ENCODE assay signal across 15 cellular contexts in genomic region chr5:302951-303350, GRCh38. TPM values are rescaled to one million over a fixed set of nuclear protein-coding genes. Genes with fewer than 3 reads are reported as not detected.
DNase-seq lines count a peak whose midpoint lies in the region; ATAC-seq and TF ChIP-seq lines count a peak whose summit lies in the region.
"Had no signal": no experiment of that assay in that cellular context is flagged by ENCODE, and none has a peak within 500 bp of the region (broad histone marks: within the 10 kb centered on the region; RNA-seq: fewer than 3 reads in every experiment).

No MANE protein-coding gene starts in this region.

- H3K36me3 Mint-ChIP-seq in activated naive CD4-positive, alpha-beta T cell treated with anti-CD3 and anti-CD28 coated beads, Interleukin-2, amount 50 U/mL, for 24 hours: peaks cover 3% of the 10 kb centered on the region
- peaks cover 17% of the 10 kb centered on the region for H3K36me3 Mint-ChIP-seq in memory B cell
- H3K36me3 Mint-ChIP-seq in stimulated activated memory B cell treated with anti-CD40 and anti-IgM and Interleukin-4, amounts not matched to agents 10 μg/mL and 1 μg/mL and 100 μg/mL, for 72 hours: peaks cover 24% of the 10 kb centered on the region

- peak overlapping the region; percentile 46 for H3K27ac Mint-ChIP-seq in activated naive CD4-positive, alpha-beta T cell treated with anti-CD3 and anti-CD28 coated beads, Interleukin-2, amount 50 U/mL, for 24 hours
- H3K27ac Mint-ChIP-seq in memory B cell: peak overlapping the region; percentile 53
- peak overlapping the region; percentile 57 for H3K27ac Mint-ChIP-seq in stimulated activated memory B cell treated with anti-CD40 and anti-IgM and Interleukin-4, amounts not matched to agents 10 μg/mL and 1 μg/mL and 100 μg/mL, for 72 hours
- H3K27ac Mint-ChIP-seq: B cell had no signal

- H3K36me3 ChIP-seq in SU-DHL-6 (ENCODE audit: low read length): no peaks in the 10 kb centered on the region
- H3K36me3 ChIP-seq: SJCRH30 had no signal

- no peaks in the 10 kb centered on the region for H3K27me3 ChIP-seq in SU-DHL-6 (ENCODE audit: low read length)
- H3K27me3 ChIP-seq: SJCRH30 had no signal

- H3K9me3 Mint-ChIP-seq in activated naive CD4-positive, alpha-beta T cell treated with anti-CD3 and anti-CD28 coated beads, Interleukin-2, amount 50 U/mL, for 24 hours: no peaks in the 10 kb centered on the region
- no peaks in the 10 kb centered on the region for H3K9me3 Mint-ChIP-seq in memory B cell
- no peaks in the 10 kb centered on the region for H3K9me3 Mint-ChIP-seq in stimulated activated memory B cell treated with anti-CD40 and anti-IgM and Interleukin-4, amounts not matched to agents 10 μg/mL and 1 μg/mL and 100 μg/mL, for 72 hours

- no peaks in the 10 kb centered on the region for H3F3A ChIP-seq in SU-DHL-6 (ENCODE audit: insufficient read depth)

- no peak overlapping the region for H3K9ac ChIP-seq in SU-DHL-6 (ENCODE audit: low read length)

- ATAC-seq in memory B cell (ENCODE audit: low read depth) (no peak), omental fat pad (ENCODE audit: low FRiP score) (no peak)
- no peak for ATAC-seq in stimulated activated memory B cell treated with anti-CD40 and anti-IgM and Interleukin-4, amounts not matched to agents 10 μg/mL and 1 μg/mL and 100 μg/mL, for 72 hours
- ATAC-seq: HepG2 had no signal

- H3K4me1 Mint-ChIP-seq in activated naive CD4-positive, alpha-beta T cell treated with anti-CD3 and anti-CD28 coated beads, Interleukin-2, amount 50 U/mL, for 24 hours: peaks cover 20% of the 10 kb centered on the region
- peaks cover 20% of the 10 kb centered on the region for H3K4me1 Mint-ChIP-seq in memory B cell
- H3K4me1 Mint-ChIP-seq in stimulated activated memory B cell treated with anti-CD40 and anti-IgM and Interleukin-4, amounts not matched to agents 10 μg/mL and 1 μg/mL and 100 μg/mL, for 72 hours: peaks cover 35% of the 10 kb centered on the region

- no peaks in the 10 kb centered on the region for H4K20me1 ChIP-seq in SU-DHL-6 (ENCODE audit: low read depth, low read length)

- H3K79me2 ChIP-seq in SU-DHL-6 (ENCODE audit: insufficient read depth, low read length): peaks cover 8% of the 10 kb centered on the region; the same call in 1 of the 2 replicates

- H3K4me3 Mint-ChIP-seq in activated naive CD4-positive, alpha-beta T cell treated with anti-CD3 and anti-CD28 coated beads, Interleukin-2, amount 50 U/mL, for 24 hours: no peak overlapping the region
- H3K4me3 Mint-ChIP-seq in memory B cell: no peak overlapping the region
- no peak overlapping the region for H3K4me3 Mint-ChIP-seq in stimulated activated memory B cell treated with anti-CD40 and anti-IgM and Interleukin-4, amounts not matched to agents 10 μg/mL and 1 μg/mL and 100 μg/mL, for 72 hours
- H3K4me3 Mint-ChIP-seq: B cell had no signal

- no peak overlapping the region for H3K4me3 ChIP-seq in SU-DHL-6 (ENCODE audit: insufficient read depth, low read length, poor library complexity, severe bottlenecking)
- H3K4me3 ChIP-seq: SJCRH30 had no signal

- no peaks in the 10 kb centered on the region for H3K9me2 ChIP-seq in SU-DHL-6 (replicated peaks; ENCODE audit: insufficient read depth, low read length)

- no peak overlapping the region for H3K4me2 ChIP-seq in SU-DHL-6 (ENCODE audit: low read depth, low read length, poor library complexity, severe bottlenecking)

- no peak overlapping the region for H2AFZ ChIP-seq in SU-DHL-6 (ENCODE audit: low read depth, low read length, severe bottlenecking)

- H3K9me3 ChIP-seq in SU-DHL-6 (ENCODE audit: insufficient read depth, low read length): no peaks in the 10 kb centered on the region
- H3K9me3 ChIP-seq: SJCRH30 had no signal

- no peaks in the 10 kb centered on the region for H3K27me3 Mint-ChIP-seq in activated naive CD4-positive, alpha-beta T cell treated with anti-CD3 and anti-CD28 coated beads, Interleukin-2, amount 50 U/mL, for 24 hours
- H3K27me3 Mint-ChIP-seq in memory B cell: no peaks in the 10 kb centered on the region
- no peaks in the 10 kb centered on the region for H3K27me3 Mint-ChIP-seq in stimulated activated memory B cell treated with anti-CD40 and anti-IgM and Interleukin-4, amounts not matched to agents 10 μg/mL and 1 μg/mL and 100 μg/mL, for 72 hours
- H3K27me3 Mint-ChIP-seq: B cell had no signal

- no peak for DNase-seq in activated naive CD4-positive, alpha-beta T cell (lab: John Stamatoyannopoulos, UW)
- DNase-seq in memory B cell (ENCODE audit: low spot score in 2 of 2) (no peak), NCI-H82 treated with DMSO at 0.1 percent for 48 hours (lab: John Stamatoyannopoulos, UW; ENCODE audit: unreplicated experiment) (no peak), omental fat pad (ENCODE audit: low spot score) (no peak), UCSD-AML1 (lab: John Stamatoyannopoulos, UW; ENCODE audit: unreplicated experiment) (no peak)
- DNase-seq: 8988T, GF-D8, KBM-7, NCI-H1694, SJCRH30 had no signal

- H3K27ac ChIP-seq in SU-DHL-6 (ENCODE audit: low read depth, low read length): peak overlapping the region; percentile 58
- H3K27ac ChIP-seq: SJCRH30 had no signal

- no peak for TF ChIP-seq CTCF in SU-DHL-6 (IDR thresholded peaks at IDR 0.05; ENCODE audit: insufficient read depth, low read length, poor library complexity, severe bottlenecking)
- TF ChIP-seq CTCF in omental fat pad (IDR thresholded peaks at IDR 0.05): no peak

RNA-seq across cellular contexts. Expression of gene AHRR, which starts 18.6 kb away (rescaled TPM):
- 1 to 10 TPM in 2 of 4 donors, under 1 TPM in 2; 0.25 to 2.2 (median 1.6) TPM for total RNA-seq in omental fat pad

RNA-seq across cellular contexts. Expression of gene PDCD6, which starts 31.5 kb away (rescaled TPM):
- 10 to 100 TPM; 69.0 to 92.2 (median 78.3) TPM for total RNA-seq in omental fat pad
